ENCODE assay signal across 1 cellular context in genomic region chr9:93065321-93065720, GRCh38.
TF ChIP-seq lines count a peak whose summit lies in the region.

No MANE protein-coding gene starts in this region.

TF ChIP-seq in SK-N-SH treated with all-trans-retinoic acid at 6 μM for 48 hours, 23 proteins besides CTCF, POLR2A, EP300 and RAD21 (continued from another document):
- no peak for TF ChIP-seq POU6F1 (CRISPR knock-in tag; IDR thresholded peaks at IDR 0.05; ENCODE audit: borderline replicate concordance, low read depth)
